Comparison of ENCODE assay signal across 25 cellular contexts in the genomic region with DNA sequence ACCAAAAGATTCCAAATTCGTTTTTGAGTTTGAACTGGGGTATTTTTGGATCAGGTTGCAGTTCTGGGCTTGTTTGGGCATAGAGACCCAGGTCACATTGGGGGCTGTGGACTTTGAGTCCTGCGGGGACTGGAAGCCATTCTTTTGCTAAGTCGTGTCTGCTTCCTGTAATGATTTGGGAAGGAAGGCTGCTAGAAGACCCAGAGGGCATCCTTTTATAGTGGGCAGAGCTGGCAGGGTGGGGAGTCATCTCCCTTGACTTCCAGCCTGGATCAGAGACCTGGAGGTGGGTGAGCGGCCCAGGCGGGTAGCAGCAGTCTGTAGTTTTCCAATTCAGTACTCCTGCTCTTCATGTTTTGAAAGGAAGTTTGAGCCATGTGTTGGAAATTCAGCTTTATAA. TPM values are rescaled to one million over a fixed set of nuclear protein-coding genes. Genes with fewer than 3 reads are reported as not detected.
DNase-seq lines count a peak whose midpoint lies in the region; ATAC-seq, FAIRE-seq and TF ChIP-seq lines count a peak whose summit lies in the region.
"Had no signal": no experiment of that assay in that cellular context is flagged by ENCODE, and none has a peak within 500 bp of the region (broad histone marks: within the 10 kb centered on the region; RNA-seq: fewer than 3 reads in every experiment).

No MANE protein-coding gene starts in this region.

- H3K9me2 ChIP-seq in Loucy (replicated peaks; ENCODE audit: low read depth, low read length): no peaks in the 10 kb centered on the region

- H3K27me3 Mint-ChIP-seq in osteocyte (ENCODE audit: unreplicated experiment): no peaks in the 10 kb centered on the region
- H3K27me3 Mint-ChIP-seq in activated CD4-positive, alpha-beta memory T cell treated with anti-CD3 and anti-CD28 coated beads for 36 hours: no peaks in the 10 kb centered on the region
- H3K27me3 Mint-ChIP-seq: naive thymus-derived CD8-positive, alpha-beta T cell had no signal

- no peak for TF ChIP-seq POLR2A in endothelial cell of umbilical vein (IDR thresholded peaks at IDR 0.05; ENCODE audit: low read depth, low read length)

- H3K27ac Mint-ChIP-seq in osteocyte (ENCODE audit: unreplicated experiment): peak overlapping the region; percentile 90
- H3K27ac Mint-ChIP-seq in activated CD4-positive, alpha-beta memory T cell treated with anti-CD3 and anti-CD28 coated beads for 36 hours: no peak overlapping the region
- H3K27ac Mint-ChIP-seq: activated naive CD4-positive, alpha-beta T cell treated with anti-CD3 and anti-CD28 coated beads for 36 hours; CD8-positive, alpha-beta T cell had no signal

- peak overlapping the region; percentile 42 for H3K27ac ChIP-seq in endothelial cell of umbilical vein (ENCODE audit: insufficient read depth, low read depth, low read length)
- H3K27ac ChIP-seq: SJSA1 had no signal

- H3K9me3 ChIP-seq in Loucy (ENCODE audit: insufficient read depth, low read depth, low read length) (0 out of 2 replicates have a peak, but pooled peaks cover 13% of the 10 kb centered on the region), endothelial cell of umbilical vein (replicated peaks; ENCODE audit: control insufficient read depth, insufficient read depth, low read length) (no peaks in the 10 kb centered on the region)
- H3K9me3 ChIP-seq: SJSA1 had no signal

- TF ChIP-seq CTCF in Loucy (conservative IDR thresholded peaks at IDR 0.05; ENCODE audit: low read length) (no peak), endothelial cell of umbilical vein (IDR thresholded peaks at IDR 0.05; ENCODE audit: extremely low read depth in 1 of 2, insufficient read depth in 1 of 2, low read depth in 1 of 2, low read length in 2 of 2) (no peak), osteocyte (IDR thresholded peaks at IDR 0.05) (no peak)

- no peak for FAIRE-seq in endothelial cell of umbilical vein (lab: Jason Lieb, UNC)
- FAIRE-seq: H54 had no signal

- dilution Hi-C loops in endothelial cell of umbilical vein (cut with MboI; ENCODE audit: extremely low pct_ligation_motif_present, low sequenced_read_pairs): no loop called here

- peaks cover 18% of the 10 kb centered on the region for H3K9me3 Mint-ChIP-seq in osteocyte (ENCODE audit: unreplicated experiment)
- H3K9me3 Mint-ChIP-seq in activated CD4-positive, alpha-beta memory T cell treated with anti-CD3 and anti-CD28 coated beads for 36 hours: peaks cover 8% of the 10 kb centered on the region
- H3K9me3 Mint-ChIP-seq: activated naive CD4-positive, alpha-beta T cell treated with anti-CD3 and anti-CD28 coated beads for 36 hours had no signal

- H3F3A ChIP-seq in Loucy (ENCODE audit: low read depth): no peaks in the 10 kb centered on the region

- H3K79me2 ChIP-seq in Loucy (ENCODE audit: insufficient read depth, low read length) (peaks cover 80% of the 10 kb centered on the region), endothelial cell of umbilical vein (ENCODE audit: control insufficient read depth, insufficient read depth, low read length) (peaks cover 96% of the 10 kb centered on the region)

- POLR2A ChIA-PET in endothelial cell of umbilical vein (lab: Charles Lee): no interaction called here
- POLR2A ChIA-PET in activated CD4-positive, alpha-beta memory T cell treated with anti-CD3 and anti-CD28 coated beads for 36 hours (lab: Charles Lee): no interaction called here

- intact Hi-C loops in endothelial cell of umbilical vein (cut with micrococcal nuclease): no loop called here
- intact Hi-C loops in activated CD4-positive, alpha-beta memory T cell treated with anti-CD3 and anti-CD28 coated beads for 36 hours (cut with micrococcal nuclease): no loop called here

- H3K9ac ChIP-seq in Loucy (ENCODE audit: low read depth, low read length, poor library complexity, severe bottlenecking) (no peak overlapping the region), endothelial cell of umbilical vein (replicated peaks; ENCODE audit: extremely low read depth, insufficient read depth, low read length) (no peak overlapping the region)

- peak overlapping the region; percentile 81 for H3K4me2 ChIP-seq in Loucy (ENCODE audit: low read depth, low read length, poor library complexity, severe bottlenecking)
- H3K4me2 ChIP-seq in endothelial cell of umbilical vein (ENCODE audit: insufficient read depth, low read length): peak overlapping the region; percentile 34

- DNase-seq in EH (ENCODE audit: low read depth) (peak; percentile 11), endothelial cell of umbilical vein (ENCODE audit: low read depth, low spot score) (peak; percentile 55), osteocyte (ENCODE audit: extremely low spot score, unreplicated experiment) (peak; percentile 69), hypothalamus (lab: John Stamatoyannopoulos, UW) (no peak)
- no peak for DNase-seq in activated CD4-positive, alpha-beta memory T cell treated with anti-CD3 and anti-CD28 coated beads for 36 hours
- DNase-seq: activated CD4-positive, alpha-beta T cell treated with anti-CD3 and anti-CD28 coated beads for 4 hours; activated naive CD4-positive, alpha-beta T cell treated with anti-CD3 and anti-CD28 coated beads for 36 hours; anterior cingulate cortex; CD8-positive, alpha-beta T cell; DMS153; glutamatergic neuron; MV-4-11; naive thymus-derived CD8-positive, alpha-beta T cell; NCI-H146; NCI-H2171; NCI-H510A treated with DMSO at 0.1 percent for 48 hours; NK-92 treated with Interleukin-12 subunit alpha and Interleukin-12 subunit beta, amount 100 ng/mL, for 24 hours; posterior cingulate gyrus; stimulated activated naive CD8-positive, alpha-beta T cell treated with anti-CD3 and anti-CD28 coated beads, Interleukin-15, Interleukin-2, amounts not matched to agents 100 U/mL and 50 U/mL, for 24 hours had no signal

- no TSS peak for BruUV-seq in endothelial cell of umbilical vein (replicated peaks; lab: Mats Ljungman, UMichigan)

- H3K4me3 ChIP-seq in Loucy (ENCODE audit: low read length, poor library complexity, severe bottlenecking) (no peak overlapping the region), endothelial cell of umbilical vein (replicated peaks in 1 of 3; ENCODE audit: insufficient read depth in 1 of 3, low read depth in 1 of 3, low read length in 3 of 3) (no peak overlapping the region)
- H3K4me3 ChIP-seq: SJSA1 had no signal

- H4K20me1 ChIP-seq in Loucy (ENCODE audit: insufficient read depth, low read length, poor library complexity, severe bottlenecking) (peaks cover 11% of the 10 kb centered on the region), endothelial cell of umbilical vein (replicated peaks; ENCODE audit: control insufficient read depth, extremely low read depth, insufficient read depth, low read length) (peaks cover 8% of the 10 kb centered on the region)

- H3K36me3 Mint-ChIP-seq in osteocyte (ENCODE audit: unreplicated experiment): peaks cover 29% of the 10 kb centered on the region
- H3K36me3 Mint-ChIP-seq in activated CD4-positive, alpha-beta memory T cell treated with anti-CD3 and anti-CD28 coated beads for 36 hours: no peaks in the 10 kb centered on the region
- H3K36me3 Mint-ChIP-seq: CD8-positive, alpha-beta T cell had no signal

- H2AFZ ChIP-seq in Loucy (ENCODE audit: low read length) (no peak overlapping the region), endothelial cell of umbilical vein (ENCODE audit: low read depth, low read length) (no peak overlapping the region)

- H3K9me1 ChIP-seq in endothelial cell of umbilical vein (replicated peaks; ENCODE audit: control insufficient read depth, extremely low read depth, insufficient read depth, low read length): no peaks in the 10 kb centered on the region

- peaks cover 53% of the 10 kb centered on the region for H3K4me1 Mint-ChIP-seq in osteocyte (ENCODE audit: unreplicated experiment)
- peaks cover 18% of the 10 kb centered on the region for H3K4me1 Mint-ChIP-seq in activated CD4-positive, alpha-beta memory T cell treated with anti-CD3 and anti-CD28 coated beads for 36 hours (ENCODE audit: low read depth)

- CTCF ChIA-PET in endothelial cell of umbilical vein (lab: Charles Lee): interaction anchor here (0.9 to 4.4 kb wide), 2 partner anchors 11 kb away, joined by 4 to 21 read pairs; partner anchors contain the start of gene ZNF618
- CTCF ChIA-PET in activated CD4-positive, alpha-beta memory T cell treated with anti-CD3 and anti-CD28 coated beads for 36 hours (lab: Charles Lee): no interaction called here

- H3K4me3 Mint-ChIP-seq in osteocyte (ENCODE audit: unreplicated experiment): no peak overlapping the region
- no peak overlapping the region for H3K4me3 Mint-ChIP-seq in activated CD4-positive, alpha-beta memory T cell treated with anti-CD3 and anti-CD28 coated beads for 36 hours
- H3K4me3 Mint-ChIP-seq: activated naive CD4-positive, alpha-beta T cell treated with anti-CD3 and anti-CD28 coated beads for 36 hours; CD8-positive, alpha-beta T cell had no signal

- H3K36me3 ChIP-seq in Loucy (ENCODE audit: insufficient read depth, low read length) (peaks cover 6% of the 10 kb centered on the region; the same call in 1 of the 2 replicates), endothelial cell of umbilical vein (ENCODE audit: control insufficient read depth in 2 of 2, extremely low read depth in 1 of 2, insufficient read depth in 2 of 2, low read length in 2 of 2) (peaks cover 0 to 3% of the 10 kb centered on the region in 2 experiments)

- ATAC-seq in HG03097 (IDR thresholded peaks at IDR 0.05; ENCODE audit: low FRiP score, unreplicated experiment): no peak
- ATAC-seq: CD8-positive, alpha-beta T cell; naive thymus-derived CD8-positive, alpha-beta T cell; Panc1; sciatic nerve; stimulated activated naive CD8-positive, alpha-beta T cell treated with anti-CD3 and anti-CD28 coated beads, Interleukin-15, Interleukin-2, amounts not matched to agents 100 U/mL and 50 U/mL, for 24 hours had no signal

- peaks cover 28% of the 10 kb centered on the region for H3K4me1 ChIP-seq in Loucy (ENCODE audit: insufficient read depth, low read length, poor library complexity, severe bottlenecking)
- H3K4me1 ChIP-seq in endothelial cell of umbilical vein (ENCODE audit: control insufficient read depth, extremely low read depth, insufficient read depth, low read length): peaks cover 22% of the 10 kb centered on the region

- H3K27me3 ChIP-seq in Loucy (ENCODE audit: insufficient read depth, low read length, poor library complexity, severe bottlenecking): no peaks in the 10 kb centered on the region
- H3K27me3 ChIP-seq in endothelial cell of umbilical vein (ENCODE audit: control insufficient read depth in 2 of 2, insufficient read depth in 2 of 2, low read length in 2 of 2): no peaks in the 10 kb centered on the region
- H3K27me3 ChIP-seq: SJSA1 had no signal

RNA-seq across cellular contexts. Expression of gene ZNF618, which starts 11.3 kb away (rescaled TPM):
- 60.6 and 80.3 TPM in 2 replicates for total RNA-seq in endothelial cell of umbilical vein
- polyA plus RNA-seq in endothelial cell of umbilical vein: 19.8 and 22.6 TPM in 2 replicates
- 19.6 TPM in 2 replicates for polyA plus RNA-seq in endothelial cell of umbilical vein (2011; cell fraction: cytosol; rRNA removed)
- polyA plus RNA-seq in endothelial cell of umbilical vein (2011; cell fraction: nucleus; rRNA removed): 63.9 and 74.5 TPM in 2 replicates
- polyA plus RNA-seq in endothelial cell of umbilical vein (2012): 40.4 TPM in 2 replicates
- 47.0 and 51.6 TPM in 2 replicates for polyA minus RNA-seq in endothelial cell of umbilical vein
- 0.82 TPM for polyA minus RNA-seq in endothelial cell of umbilical vein (2011; cell fraction: cytosol; rRNA and poly(A)+ RNA removed)
- 56.2 and 62.2 TPM in 2 replicates for polyA minus RNA-seq in endothelial cell of umbilical vein (2011; cell fraction: nucleus; rRNA and poly(A)+ RNA removed)
- 35.1 and 36.8 TPM in 2 replicates for total RNA-seq in osteocyte
- total RNA-seq in activated CD4-positive, alpha-beta memory T cell treated with anti-CD3 and anti-CD28 coated beads for 36 hours: under 1 TPM; 0.12 to 0.33 TPM

Comparison
In these comparisons a context has a peak if more than half of its experiments do, and no peak if none do; other contexts are left out.
1. DNase-seq: peak in EH (single experiment), endothelial cell of umbilical vein (single experiment) and osteocyte (single experiment); none in activated CD4-positive, alpha-beta memory T cell treated with anti-CD3 and anti-CD28 coated beads for 36 hours (single experiment) and hypothalamus (0 of 51).
2. RNA of gene ZNF618, which starts 11.3 kb away (total RNA-seq): 60.6 to 80.3 TPM in endothelial cell of umbilical vein and 35.1 to 36.8 TPM in osteocyte; 0.12 to 0.33 TPM in activated CD4-positive, alpha-beta memory T cell treated with anti-CD3 and anti-CD28 coated beads for 36 hours; every median in the first group is over 10 times any median in the second.